ENCODE assay signal across 8 cellular contexts in genomic region chr10:35643976-35644799, GRCh38. TPM values are rescaled to one million over a fixed set of nuclear protein-coding genes. Genes with fewer than 3 reads are reported as not detected.
DNase-seq lines count a peak whose midpoint lies in the region; ATAC-seq, FAIRE-seq and TF ChIP-seq lines count a peak whose summit lies in the region.

No MANE protein-coding gene starts in this region.

- H3K4me3 ChIP-seq in vagina (peak overlapping the region; percentile 65 to 70), small intestine (ENCODE audit: low read depth in 1 of 2, low read length in 2 of 2) (no peak overlapping the region)

- H3K4me1 Mint-ChIP-seq in MCF 10A (ENCODE audit: insufficient read depth, unreplicated experiment): peaks cover 6% of the 10 kb centered on the region
- peaks cover 13% of the 10 kb centered on the region for H3K4me1 Mint-ChIP-seq in memory B cell

- H3K36me3 Mint-ChIP-seq in MCF 10A (ENCODE audit: insufficient read depth, unreplicated experiment): peaks cover 23% of the 10 kb centered on the region
- H3K36me3 Mint-ChIP-seq in memory B cell: no peaks in the 10 kb centered on the region

- H3K27ac Mint-ChIP-seq in MCF 10A (ENCODE audit: low read depth, unreplicated experiment): no peak overlapping the region
- H3K27ac Mint-ChIP-seq in memory B cell: peak overlapping the region; percentile 61

- H3K36me3 ChIP-seq in vagina (no peaks in the 10 kb centered on the region), small intestine (ENCODE audit: control insufficient read depth in 2 of 2, insufficient read depth in 2 of 2, low read length in 2 of 2) (no peaks in the 10 kb centered on the region)

- WGBS in small intestine, 3 donors: 7 to 11% (median 10%) methylated on average over 16 of the region's 16 CpGs

- H3K9me3 Mint-ChIP-seq in MCF 10A (ENCODE audit: unreplicated experiment) (no peaks in the 10 kb centered on the region), memory B cell (no peaks in the 10 kb centered on the region)

- CTCF ChIA-PET in MCF 10A (lab: Yijun Ruan, JAX): interaction anchor here (0.6 to 1.1 kb wide), 3 partner anchors 97 to 884 kb away, joined by 3 to 4 read pairs (median 3); no protein-coding TSS in a partner anchor

- H3K27me3 ChIP-seq in vagina (no peaks in the 10 kb centered on the region), small intestine (ENCODE audit: control insufficient read depth in 2 of 2, insufficient read depth in 2 of 2, low read length in 2 of 2) (peaks cover 2 to 7% of the 10 kb centered on the region in 2 donors)

- no peak for FAIRE-seq in small intestine (lab: Jason Lieb, UNC)

- intact Hi-C loops in MCF 10A (cut with micrococcal nuclease): loop anchor here (2.0 to 10.0 kb wide), 5 partner anchors 581 to 1135 kb away; no protein-coding TSS in a partner anchor
- intact Hi-C loops in vagina (cut with DNase I): loop anchor here (10.0 kb wide), 1 partner anchor 851 kb away; no protein-coding TSS in a partner anchor

- peak overlapping the region; percentile 85 for H3K4me3 Mint-ChIP-seq in MCF 10A (ENCODE audit: unreplicated experiment)
- peak overlapping the region; percentile 85 for H3K4me3 Mint-ChIP-seq in memory B cell

- H3K27ac ChIP-seq in vagina (peak overlapping the region; percentile 73), small intestine (ENCODE audit: low read depth in 1 of 2, low read length in 1 of 2) (peak overlapping the region in 1 of 2 donors; percentile 13)

- no peak for TF ChIP-seq POLR2A in vagina (IDR thresholded peaks at IDR 0.05)

- POLR2A ChIA-PET in MCF 10A (lab: Yijun Ruan, JAX): interaction anchor here (0.8 to 1.1 kb wide), 3 partner anchors 1096 to 1135 kb away, joined by 3 to 6 read pairs (median 4); no protein-coding TSS in a partner anchor

- peak; percentile 18 to 21 for DNase-seq in stimulated activated CD4-positive, alpha-beta T cell treated with anti-CD3 and anti-CD28 coated beads, Interleukin-2, amount 100 ng/mL, for 24 hours
- no peak for DNase-seq in stimulated activated CD4-positive, alpha-beta T cell treated with anti-CD3 and anti-CD28 coated beads, Interleukin-2, amount 100 ng/mL, for 48 hours
- DNase-seq in MCF 10A (ENCODE audit: unreplicated experiment): no peak
- no peak for DNase-seq in memory B cell (ENCODE audit: low spot score in 2 of 2)
- DNase-seq in vagina (ENCODE audit: extremely low spot score in 2 of 2): no peak
- DNase-seq in small intestine: no peak

- no peak for TF ChIP-seq CTCF in MCF 10A (IDR thresholded peaks at IDR 0.05; ENCODE audit: unreplicated experiment)
- TF ChIP-seq CTCF in vagina (IDR thresholded peaks at IDR 0.05): no peak

- H3K27me3 Mint-ChIP-seq in MCF 10A (ENCODE audit: insufficient read depth, unreplicated experiment) (no peaks in the 10 kb centered on the region), memory B cell (no peaks in the 10 kb centered on the region)

- H3K9me3 ChIP-seq in vagina: no peaks in the 10 kb centered on the region
- H3K9me3 ChIP-seq in small intestine (ENCODE audit: control insufficient read depth, low read depth): no peaks in the 10 kb centered on the region

- TSS peak; percentile 29 for BruUV-seq in MCF 10A (replicated peaks; lab: Mats Ljungman, UMichigan)

- ATAC-seq in memory B cell (ENCODE audit: low read depth): no peak
- ATAC-seq in HG02798 (IDR thresholded peaks at IDR 0.05; ENCODE audit: poor library complexity, unreplicated experiment): no peak
- no peak for ATAC-seq in GM19463 (IDR thresholded peaks at IDR 0.05; ENCODE audit: unreplicated experiment)

- peaks cover 35% of the 10 kb centered on the region for H3K4me1 ChIP-seq in vagina
- H3K4me1 ChIP-seq in small intestine (ENCODE audit: control insufficient read depth in 2 of 2, insufficient read depth in 1 of 2, low read depth in 1 of 2, low read length in 1 of 2): peaks cover 0 to 3% of the 10 kb centered on the region in 2 donors

RNA-seq across cellular contexts. Expression of gene FZD8, which starts 2.1 kb away (rescaled TPM):
- 9.8 and 13.0 TPM in 2 replicates for total RNA-seq in MCF 10A (2022)
- 7.6 TPM for total RNA-seq in vagina
- polyA plus RNA-seq in small intestine: 1 to 10 TPM in 1 of 3 donors, under 1 TPM in 1, not detected in 1; 0.27 to 1.6 TPM

RNA-seq across cellular contexts. Expression of gene GJD4, which starts 39.0 kb away (rescaled TPM):
- not detected in 2 replicates for total RNA-seq in MCF 10A (2022)
- not detected for total RNA-seq in vagina
- polyA plus RNA-seq in small intestine: under 1 TPM in 1 of 3 donors, not detected in 2; 0.03 TPM

Comparison
In these comparisons a context has a peak if more than half of its experiments do, and no peak if none do; other contexts are left out.
1. DNase-seq: peak in stimulated activated CD4-positive, alpha-beta T cell treated with anti-CD3 and anti-CD28 coated beads, Interleukin-2, amount 100 ng/mL, for 24 hours (2 of 2); none in stimulated activated CD4-positive, alpha-beta T cell treated with anti-CD3 and anti-CD28 coated beads, Interleukin-2, amount 100 ng/mL, for 48 hours (0 of 2), MCF 10A (single experiment), memory B cell (0 of 2), vagina (0 of 2) and small intestine (single experiment).
2. H3K4me3 ChIP-seq: peak in vagina (2 of 2); none in small intestine (0 of 2).